In genomic region chr4:71538528-71538927, GRCh38 we compare ENCODE assay signal across 25 cellular contexts.
"Had no signal": no experiment of that assay in that cellular context is flagged by ENCODE, and none has a peak within 500 bp of the region (broad histone marks: within the 10 kb centered on the region; RNA-seq: fewer than 3 reads in every experiment).

No MANE protein-coding gene starts in this region.

- H3K27ac ChIP-seq: esophagus squamous epithelium, left ventricle myocardium inferior, prostate gland, skin epidermis, spleen, thoracic aorta, transverse colon, upper lobe of right lung, uterus had no signal

- H3K36me3 Mint-ChIP-seq: naive thymus-derived CD4-positive, alpha-beta T cell; stimulated activated memory B cell treated with anti-CD40 and anti-IgM and Interleukin-4, amounts not matched to agents 10 μg/mL and 1 μg/mL and 100 μg/mL, for 72 hours had no signal

- H3K9me3 Mint-ChIP-seq: effector memory CD8-positive, alpha-beta T cell; immature natural killer cell; nephron; stimulated activated memory B cell treated with anti-CD40 and anti-IgM and Interleukin-4, amounts not matched to agents 10 μg/mL and 1 μg/mL and 100 μg/mL, for 72 hours; stimulated activated naive CD8-positive, alpha-beta T cell treated with anti-CD3 and anti-CD28 coated beads, Interleukin-15, Interleukin-2, amounts not matched to agents 100 ng/mL and 50 ng/mL, for 24 hours had no signal

- H3K27me3 ChIP-seq: esophagus squamous epithelium, spleen, transverse colon, upper lobe of right lung, uterus had no signal

- H3K4me1 ChIP-seq: esophagus squamous epithelium, prostate gland, transverse colon, upper lobe of right lung, uterus had no signal

- H3K27me3 Mint-ChIP-seq: effector memory CD8-positive, alpha-beta T cell; stimulated activated memory B cell treated with anti-CD40 and anti-IgM and Interleukin-4, amounts not matched to agents 10 μg/mL and 1 μg/mL and 100 μg/mL, for 72 hours; stimulated activated naive CD8-positive, alpha-beta T cell treated with anti-CD3 and anti-CD28 coated beads, Interleukin-15, Interleukin-2, amounts not matched to agents 100 ng/mL and 50 ng/mL, for 24 hours had no signal

- DNase-seq: cortex of kidney; effector memory CD8-positive, alpha-beta T cell; erythroblast; esophagus squamous epithelium; immature natural killer cell; islet precursor cell; kidney glomerular epithelial cell; left colon; left ventricle myocardium inferior; mesendoderm; midbrain; naive thymus-derived CD4-positive, alpha-beta T cell; right cardiac atrium; spleen; stimulated activated CD4-positive, alpha-beta T cell treated with anti-CD3 and anti-CD28 coated beads, Interleukin-4, amount 100 ng/mL, for 4 hours; transverse colon; upper lobe of right lung; uterus had no signal

- H3K4me3 Mint-ChIP-seq: effector memory CD8-positive, alpha-beta T cell; immature natural killer cell; naive thymus-derived CD4-positive, alpha-beta T cell; nephron; stimulated activated memory B cell treated with anti-CD40 and anti-IgM and Interleukin-4, amounts not matched to agents 10 μg/mL and 1 μg/mL and 100 μg/mL, for 72 hours; stimulated activated naive CD8-positive, alpha-beta T cell treated with anti-CD3 and anti-CD28 coated beads, Interleukin-15, Interleukin-2, amounts not matched to agents 100 ng/mL and 50 ng/mL, for 24 hours had no signal

- H3K36me3 ChIP-seq: esophagus squamous epithelium, left ventricle myocardium inferior, prostate gland, spleen, thoracic aorta, transverse colon, upper lobe of right lung, uterus had no signal

- H3K4me3 ChIP-seq: esophagus squamous epithelium, left ventricle myocardium inferior, lung, prostate gland, skin epidermis, spleen, thoracic aorta, transverse colon, upper lobe of right lung, uterus had no signal

- H3K4me1 Mint-ChIP-seq: naive thymus-derived CD4-positive, alpha-beta T cell had no signal

- H3K27ac Mint-ChIP-seq: effector memory CD8-positive, alpha-beta T cell; immature natural killer cell; naive thymus-derived CD4-positive, alpha-beta T cell; nephron; stimulated activated memory B cell treated with anti-CD40 and anti-IgM and Interleukin-4, amounts not matched to agents 10 μg/mL and 1 μg/mL and 100 μg/mL, for 72 hours; stimulated activated naive CD8-positive, alpha-beta T cell treated with anti-CD3 and anti-CD28 coated beads, Interleukin-15, Interleukin-2, amounts not matched to agents 100 ng/mL and 50 ng/mL, for 24 hours had no signal

- ATAC-seq: effector memory CD8-positive, alpha-beta T cell; left colon; naive thymus-derived CD4-positive, alpha-beta T cell; right cardiac atrium; stimulated activated memory B cell treated with anti-CD40 and anti-IgM and Interleukin-4, amounts not matched to agents 10 μg/mL and 1 μg/mL and 100 μg/mL, for 72 hours; upper lobe of right lung had no signal
